Comparison of ENCODE assay signal across 9 cellular contexts in the genomic region with DNA sequence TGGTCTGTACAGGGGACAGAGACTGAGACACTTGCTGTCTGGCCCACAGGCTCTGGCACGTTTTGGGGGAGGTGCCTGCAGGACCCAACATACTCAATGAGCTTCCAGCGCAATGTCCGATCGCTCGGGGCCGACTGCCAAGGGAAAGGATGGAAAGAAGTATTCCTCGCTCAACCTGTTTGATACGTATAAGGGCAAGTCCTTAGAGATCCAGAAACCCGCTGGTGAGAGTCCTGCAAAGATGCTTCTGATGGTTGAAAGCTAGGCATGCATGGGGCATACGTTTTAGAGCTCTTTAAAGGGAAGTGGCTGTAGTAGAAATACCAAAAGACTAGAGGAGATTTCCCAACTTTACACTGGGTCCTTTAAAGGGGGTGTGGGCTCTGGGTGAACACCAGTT. TPM values are rescaled to one million over a fixed set of nuclear protein-coding genes. Genes with fewer than 3 reads are reported as not detected.
A peak's percentile ranks its signal among the peaks of the same experiment; 100 is the strongest.
DNase-seq lines count a peak whose midpoint lies in the region; ATAC-seq, FAIRE-seq and TF ChIP-seq lines count a peak whose summit lies in the region.
"Had no signal": no experiment of that assay in that cellular context is flagged by ENCODE, and none has a peak within 500 bp of the region (broad histone marks: within the 10 kb centered on the region; RNA-seq: fewer than 3 reads in every experiment).

No MANE protein-coding gene starts in this region.

- no peak overlapping the region for H2BK20ac ChIP-seq in IMR-90 (ENCODE audit: low read depth, low read length)

- no peak for TF ChIP-seq RAD21 in IMR-90 (IDR thresholded peaks at IDR 0.05; ENCODE audit: low read length)

- H2BK5ac ChIP-seq in IMR-90 (ENCODE audit: low read depth, low read length, poor library complexity, severe bottlenecking) (peak overlapping the region; percentile 15), mesenchymal stem cell (ENCODE audit: low read depth, low read length, poor library complexity, severe bottlenecking) (no peak overlapping the region)

- H2BK12ac ChIP-seq in mesenchymal stem cell (ENCODE audit: low read length in 2 of 2), result no peak overlapping the region

- H3K36me3 ChIP-seq in ACC112 (ENCODE audit: insufficient read depth, low read length) (peaks cover 37% of the 10 kb centered on the region), IMR-90 (ENCODE audit: control insufficient read depth, insufficient read depth, low read length) (peaks cover 47% of the 10 kb centered on the region), astrocyte (ENCODE audit: insufficient read depth, low read length) (peaks cover 38% of the 10 kb centered on the region), mesenchymal stem cell (ENCODE audit: control insufficient read depth in 1 of 2, insufficient read depth in 2 of 2, low read depth in 1 of 2, low read length in 2 of 2) (peaks cover 47 to 51% of the 10 kb centered on the region in 2 experiments)

- TF ChIP-seq CTCF in IMR-90 (conservative IDR thresholded peaks at IDR 0.05; ENCODE audit: low read depth, low read length) (no peak), astrocyte (IDR thresholded peaks at IDR 0.05; ENCODE audit: insufficient read depth, low read depth, low read length) (no peak)

- peaks cover 62% of the 10 kb centered on the region for H3K79me2 ChIP-seq in ACC112 (ENCODE audit: control insufficient read depth, insufficient read depth, low read length, unreplicated experiment)
- peaks cover 70% of the 10 kb centered on the region for H3K79me2 ChIP-seq in astrocyte (ENCODE audit: insufficient read depth, low read length)

- peaks cover 22 to 56% of the 10 kb centered on the region in 2 experiments for H3K79me1 ChIP-seq in IMR-90 (ENCODE audit: low read depth in 1 of 2, low read length in 2 of 2)
- peaks cover 7% of the 10 kb centered on the region for H3K79me1 ChIP-seq in mesenchymal stem cell (replicated peaks; ENCODE audit: low read length, poor library complexity, severe bottlenecking)

- H3K27me3 ChIP-seq in ACC112 (ENCODE audit: insufficient read depth, low read length) (no peaks in the 10 kb centered on the region), IMR-90 (ENCODE audit: control insufficient read depth, insufficient read depth, low read length) (no peaks in the 10 kb centered on the region), astrocyte (ENCODE audit: insufficient read depth, low read length) (no peaks in the 10 kb centered on the region), mesenchymal stem cell (ENCODE audit: control insufficient read depth in 1 of 2, insufficient read depth in 1 of 2, low read length in 2 of 2) (no peaks in the 10 kb centered on the region)

- H3K9me1 ChIP-seq in IMR-90 (ENCODE audit: insufficient read depth, low read length), result peaks cover 6% of the 10 kb centered on the region

- no peaks in the 10 kb centered on the region for H3K9me3 ChIP-seq in IMR-90 (ENCODE audit: control insufficient read depth, insufficient read depth, low read length)
- H3K9me3 ChIP-seq in astrocyte (ENCODE audit: insufficient read depth, low read depth, low read length), result no peaks in the 10 kb centered on the region
- H3K9me3 ChIP-seq in mesenchymal stem cell (ENCODE audit: control insufficient read depth, low read length), result no peaks in the 10 kb centered on the region
- H3K9me3 ChIP-seq: mucosa of descending colon had no signal

- H4K20me1 ChIP-seq in IMR-90 (ENCODE audit: insufficient read depth, low read length) (peaks cover 50% of the 10 kb centered on the region), astrocyte (ENCODE audit: insufficient read depth, low read length) (peaks cover 64% of the 10 kb centered on the region)

- no peak for FAIRE-seq in astrocyte (lab: Jason Lieb, UNC)

- TF ChIP-seq POLR2A in IMR-90 (IDR thresholded peaks at IDR 0.05; ENCODE audit: low read depth, low read length) (no peak; the same call in 1 of the 2 replicates), GM18505 (IDR thresholded peaks at IDR 0.05; ENCODE audit: borderline replicate concordance, extremely low read depth, insufficient read depth, insufficient read length) (no peak)

- DNase-seq in IMR-90 (no peak), astrocyte (ENCODE audit: low read depth) (no peak), mesenchymal stem cell (no peak), NCI-H1436 (lab: John Stamatoyannopoulos, UW) (no peak), NCI-H2107 treated with DMSO at 0.1 percent for 48 hours (lab: John Stamatoyannopoulos, UW; ENCODE audit: unreplicated experiment) (no peak), NCI-H1092 (lab: John Stamatoyannopoulos, UW) (no peak)

- WGBS in IMR-90 (ENCODE audit: extremely low coverage in 2 of 2, insufficient read length in 1 of 2), 2 experiments, result 60% methylated on average over 2 of the region's 10 CpGs; no CpG with 5 or more reads in 1 of the 2 experiments
- 90% methylated on average over 10 of the region's 10 CpGs for WGBS in mesenchymal stem cell

- H3K4me3 Mint-ChIP-seq in astrocyte (ENCODE audit: unreplicated experiment), result peak overlapping the region; percentile 97

- no peak overlapping the region for H2AK9ac ChIP-seq in IMR-90 (replicated peaks; ENCODE audit: low read depth, low read length, poor library complexity)

- H3K36me3 Mint-ChIP-seq in astrocyte (ENCODE audit: low read depth, unreplicated experiment), result peaks cover 33% of the 10 kb centered on the region

- no peak overlapping the region for H4K5ac ChIP-seq in IMR-90 (ENCODE audit: low read depth, low read length)

- H3K4me1 ChIP-seq in ACC112 (ENCODE audit: control insufficient read depth, insufficient read depth, low read length, unreplicated experiment) (peaks cover 7% of the 10 kb centered on the region), IMR-90 (ENCODE audit: control insufficient read depth, insufficient read depth, low read length) (no peaks in the 10 kb centered on the region), astrocyte (ENCODE audit: insufficient read depth, low read length) (peaks cover 12% of the 10 kb centered on the region), mesenchymal stem cell (ENCODE audit: control insufficient read depth, insufficient read depth, low read depth, low read length) (peaks cover 10% of the 10 kb centered on the region)

- H3K9ac ChIP-seq in IMR-90 (ENCODE audit: low read depth, low read length) (peak overlapping the region; percentile 100; the same call in 1 of the 2 replicates), astrocyte (ENCODE audit: low read length) (peak overlapping the region; percentile 93), mesenchymal stem cell (ENCODE audit: low read length) (peak overlapping the region; percentile 95)

- no peaks in the 10 kb centered on the region for H3K9me3 Mint-ChIP-seq in astrocyte (ENCODE audit: unreplicated experiment)

- H3K27ac Mint-ChIP-seq in astrocyte (ENCODE audit: unreplicated experiment), result peak overlapping the region; percentile 97

- H3K27ac ChIP-seq in ACC112 (ENCODE audit: low read depth, low read length), result no peak overlapping the region
- H3K27ac ChIP-seq in IMR-90 (ENCODE audit: insufficient read depth, low read length), result no peak overlapping the region
- no peak overlapping the region for H3K27ac ChIP-seq in astrocyte (ENCODE audit: low read depth, low read length)
- H3K27ac ChIP-seq in mesenchymal stem cell (ENCODE audit: low read length, poor library complexity, severe bottlenecking), result no peak overlapping the region

- H2BK15ac ChIP-seq in IMR-90 (ENCODE audit: low read depth, low read length), result no peak overlapping the region
- H2BK15ac ChIP-seq in mesenchymal stem cell (ENCODE audit: low read depth, poor library complexity, severe bottlenecking), result no peak overlapping the region

- H3K4me3 ChIP-seq in ACC112 (ENCODE audit: low read depth, low read length), result peak overlapping the region; percentile 94
- no peak overlapping the region for H3K4me3 ChIP-seq in IMR-90 (ENCODE audit: insufficient read depth, low read depth, low read length)
- peak overlapping the region; percentile 77 for H3K4me3 ChIP-seq in astrocyte (ENCODE audit: insufficient read depth, low read depth, low read length)
- peak overlapping the region in 1 of 2 experiments; percentile 93 for H3K4me3 ChIP-seq in mesenchymal stem cell (ENCODE audit: insufficient read depth in 1 of 2, low read depth in 1 of 2, low read length in 2 of 2)
- H3K4me3 ChIP-seq: mucosa of descending colon had no signal

- H2AK5ac ChIP-seq in IMR-90 (ENCODE audit: low read depth, low read length), result no peak overlapping the region
- peak overlapping the region; percentile 33 for H2AK5ac ChIP-seq in mesenchymal stem cell (ENCODE audit: low read length, severe bottlenecking)

- H3K23ac ChIP-seq in IMR-90 (ENCODE audit: low read depth, low read length), result peak overlapping the region; percentile 99; the same call in 1 of the 2 replicates
- no peak overlapping the region for H3K23ac ChIP-seq in mesenchymal stem cell (ENCODE audit: low read length in 2 of 2)

- CTCF ChIA-PET in IMR-90 (lab: Yijun Ruan, JAX), result interaction anchor here (1.3 kb wide), 1 partner anchor 15 kb away, joined by 4 read pairs; no protein-coding TSS in a partner anchor

- H3K14ac ChIP-seq in IMR-90 (replicated peaks; ENCODE audit: low read depth, low read length), result no peak overlapping the region
- no peak overlapping the region for H3K14ac ChIP-seq in mesenchymal stem cell (ENCODE audit: low read length in 2 of 2)

- H3K27me3 Mint-ChIP-seq in astrocyte (ENCODE audit: low read depth, unreplicated experiment), result no peaks in the 10 kb centered on the region

- ATAC-seq in IMR-90 (ENCODE audit: low read depth) (no peak), GM18505 (IDR thresholded peaks at IDR 0.05; ENCODE audit: unreplicated experiment) (no peak)
- ATAC-seq: mucosa of descending colon had no signal

- POLR2A ChIA-PET in IMR-90 (lab: Charles Lee; ENCODE audit: unreplicated experiment), result interaction anchor here (0.6 kb wide), 1 partner anchor 216 kb away, joined by 4 read pairs; no protein-coding TSS in a partner anchor

- H3K56ac ChIP-seq in IMR-90 (ENCODE audit: extremely low read depth, insufficient read depth, low read length), result no peak overlapping the region

- H3K4ac ChIP-seq in IMR-90 (ENCODE audit: low read depth, low read length), result no peak overlapping the region
- no peak overlapping the region for H3K4ac ChIP-seq in mesenchymal stem cell (ENCODE audit: low read depth in 1 of 2, low read length in 2 of 2)

- peaks cover 9% of the 10 kb centered on the region for H3K4me1 Mint-ChIP-seq in astrocyte (ENCODE audit: low read depth, unreplicated experiment)

- BruUV-seq in IMR-90 (replicated peaks; lab: Mats Ljungman, UMichigan), result no TSS peak

- peak overlapping the region; percentile 98 for H3K4me2 ChIP-seq in IMR-90 (ENCODE audit: low read depth, low read length)
- peak overlapping the region; percentile 94 for H3K4me2 ChIP-seq in astrocyte (ENCODE audit: low read length)
- peak overlapping the region; percentile 48 for H3K4me2 ChIP-seq in mesenchymal stem cell (ENCODE audit: low read length, poor library complexity, severe bottlenecking)

- no peak overlapping the region for H2BK120ac ChIP-seq in IMR-90 (ENCODE audit: low read depth, low read length)
- no peak overlapping the region for H2BK120ac ChIP-seq in mesenchymal stem cell (ENCODE audit: low read depth, low read length)

- dilution Hi-C loops in IMR-90 (cut with HindIII; ENCODE audit: low sequenced_read_pairs, unreplicated experiment), result no loop called here

- intact Hi-C loops in IMR-90 (cut with micrococcal nuclease), result no loop called here

- H3K18ac ChIP-seq in IMR-90 (ENCODE audit: low read depth, low read length) (no peak overlapping the region), mesenchymal stem cell (ENCODE audit: low read depth in 1 of 2, low read length in 2 of 2) (no peak overlapping the region)

- H4K91ac ChIP-seq in IMR-90 (ENCODE audit: insufficient read depth, low read depth, low read length), result no peak overlapping the region
- no peak overlapping the region for H4K91ac ChIP-seq in mesenchymal stem cell (ENCODE audit: low read length)

- no peak overlapping the region for H2AFZ ChIP-seq in ACC112 (ENCODE audit: low read length, unreplicated experiment)
- H2AFZ ChIP-seq in IMR-90 (replicated peaks; ENCODE audit: low read length, poor library complexity), result no peak overlapping the region
- no peak overlapping the region for H2AFZ ChIP-seq in astrocyte (ENCODE audit: low read depth, low read length)
- H2AFZ ChIP-seq in mesenchymal stem cell (ENCODE audit: low read depth, low read length), result no peak overlapping the region

- in situ Hi-C loops in IMR-90 (cut with MboI; ENCODE audit: low sequenced_read_pairs), result no loop called here

- no peak overlapping the region for H4K8ac ChIP-seq in IMR-90 (ENCODE audit: low read depth in 2 of 2, low read length in 2 of 2)
- no peak overlapping the region for H4K8ac ChIP-seq in mesenchymal stem cell (ENCODE audit: low read length)

RNA-seq across cellular contexts. Expression of a gene that starts 2.2 kb away (rescaled TPM):
- 7.7 and 8.1 TPM in 2 replicates for total RNA-seq in IMR-90 (2012; rRNA removed)
- polyA plus RNA-seq in IMR-90 (2012; rRNA removed), result 88.6 and 101 TPM in 2 replicates
- polyA plus RNA-seq in IMR-90 (2012; cell fraction: cytosol; rRNA removed), result 46.8 and 73.0 TPM in 2 replicates
- polyA plus RNA-seq in IMR-90 (2012; cell fraction: nucleus; rRNA removed; ENCODE audit: low replicate concordance), result 196 and 327 TPM in 2 replicates
- 180 and 188 TPM in 2 replicates for total RNA-seq in astrocyte
- polyA plus RNA-seq in mesenchymal stem cell (2013, experiment 1 of 2), result 85.3 TPM
- polyA plus RNA-seq in mesenchymal stem cell (2013, experiment 2 of 2), result 79.7 TPM

RNA-seq across cellular contexts. Expression of a gene that starts 7.6 kb away (rescaled TPM):
- total RNA-seq in IMR-90 (2012; rRNA removed) (not detected in 2 replicates), astrocyte (not detected in 2 replicates)
- not detected in 2 replicates for polyA plus RNA-seq in IMR-90 (2012; rRNA removed)
- polyA plus RNA-seq in IMR-90 (2012; cell fraction: cytosol; rRNA removed), result not detected in 2 replicates
- polyA plus RNA-seq in IMR-90 (2012; cell fraction: nucleus; rRNA removed; ENCODE audit: low replicate concordance), result not detected in 2 replicates
- polyA plus RNA-seq in mesenchymal stem cell (2013, experiment 1 of 2), result not detected
- polyA plus RNA-seq in mesenchymal stem cell (2013, experiment 2 of 2), result not detected

RNA-seq across cellular contexts. Expression of a gene that starts 29.8 kb away (rescaled TPM):
- total RNA-seq in IMR-90 (2012; rRNA removed) (40.7 and 41.4 TPM in 2 replicates), astrocyte (233 and 247 TPM in 2 replicates)
- polyA plus RNA-seq in IMR-90 (2012; rRNA removed), result 134 and 151 TPM in 2 replicates
- polyA plus RNA-seq in IMR-90 (2012; cell fraction: cytosol; rRNA removed), result 103 and 139 TPM in 2 replicates
- polyA plus RNA-seq in IMR-90 (2012; cell fraction: nucleus; rRNA removed; ENCODE audit: low replicate concordance), result 262 and 478 TPM in 2 replicates
- 152 TPM for polyA plus RNA-seq in mesenchymal stem cell (2013, experiment 1 of 2)
- polyA plus RNA-seq in mesenchymal stem cell (2013, experiment 2 of 2), result 150 TPM

RNA-seq across cellular contexts. Expression of a gene that starts 29.9 kb away (rescaled TPM):
- not detected in 2 replicates for total RNA-seq in IMR-90 (2012; rRNA removed)
- polyA plus RNA-seq in IMR-90 (2012; rRNA removed), result not detected in 2 replicates
- not detected in 2 replicates for polyA plus RNA-seq in IMR-90 (2012; cell fraction: cytosol; rRNA removed)
- not detected in 2 replicates for polyA plus RNA-seq in IMR-90 (2012; cell fraction: nucleus; rRNA removed; ENCODE audit: low replicate concordance)
- not detected in 2 replicates for total RNA-seq in astrocyte
- polyA plus RNA-seq in mesenchymal stem cell (2013, experiment 1 of 2), result not detected
- polyA plus RNA-seq in mesenchymal stem cell (2013, experiment 2 of 2), result not detected

RNA-seq across cellular contexts. Expression of a gene that starts 33.0 kb away (rescaled TPM):
- total RNA-seq in IMR-90 (2012; rRNA removed), result 0.83 and 1.4 TPM in 2 replicates
- polyA plus RNA-seq in IMR-90 (2012; rRNA removed), result 3.5 and 3.8 TPM in 2 replicates
- polyA plus RNA-seq in IMR-90 (2012; cell fraction: cytosol; rRNA removed), result 2.7 and 4.5 TPM in 2 replicates
- 1.7 and 3.3 TPM in 2 replicates for polyA plus RNA-seq in IMR-90 (2012; cell fraction: nucleus; rRNA removed; ENCODE audit: low replicate concordance)
- 0.89 and 1.2 TPM in 2 replicates for total RNA-seq in astrocyte
- polyA plus RNA-seq in mesenchymal stem cell (2013, experiment 1 of 2), result 2.3 TPM
- 2.2 TPM for polyA plus RNA-seq in mesenchymal stem cell (2013, experiment 2 of 2)

Comparison
In these comparisons a context has a peak if more than half of its experiments do, and no peak if none do; other contexts are left out.
1. H3K4me2 ChIP-seq: peak in every context shown above with its lines; median percentile 98 in IMR-90; 94 in astrocyte; 48 in mesenchymal stem cell.
2. RNA of a gene that starts 2.2 kb away (total RNA-seq): 180 to 188 TPM in astrocyte; 7.7 to 8.1 TPM in IMR-90; every median in the first group is over 10 times any median in the second.
3. Peak in every context shown above with its lines, with median percentiles within 50 percentile points of each other: H3K9ac ChIP-seq.